ENCODE assay signal across 22 cellular contexts in genomic region chr3:61593630-61594029, GRCh38. TPM values are rescaled to one million over a fixed set of nuclear protein-coding genes. Genes with fewer than 3 reads are reported as not detected.
DNase-seq lines count a peak whose midpoint lies in the region; ATAC-seq and TF ChIP-seq lines count a peak whose summit lies in the region.
"Had no signal": no experiment of that assay in that cellular context is flagged by ENCODE, and none has a peak within 500 bp of the region (broad histone marks: within the 10 kb centered on the region; RNA-seq: fewer than 3 reads in every experiment).

No MANE protein-coding gene starts in this region.

- H3K36me3 ChIP-seq in heart left ventricle (peaks cover 0 to 7% (median 0%) of the 10 kb centered on the region in 9 donors), SK-N-SH (replicated peaks in 1 of 2; ENCODE audit: control insufficient read depth in 1 of 2, insufficient read depth in 2 of 2, low read length in 1 of 2) (no peaks in the 10 kb centered on the region), mesenchymal stem cell (ENCODE audit: control insufficient read depth in 1 of 2, insufficient read depth in 2 of 2, low read depth in 1 of 2, low read length in 2 of 2) (peaks cover 0 to 5% of the 10 kb centered on the region in 2 experiments), skeletal muscle satellite cell (ENCODE audit: insufficient read depth, low read length) (no peaks in the 10 kb centered on the region)
- H3K36me3 ChIP-seq: BE2C, Peyer's patch had no signal

- no peak overlapping the region for H3K23ac ChIP-seq in mesenchymal stem cell (ENCODE audit: low read length in 2 of 2)

- H3K4me3 ChIP-seq in heart left ventricle, result peak overlapping the region in 1 of 12 donors; percentile 42
- H3K4me3 ChIP-seq in SK-N-SH (ENCODE audit: low read depth in 2 of 2, low read length in 1 of 2), result no peak overlapping the region
- H3K4me3 ChIP-seq in mesenchymal stem cell (ENCODE audit: insufficient read depth in 1 of 2, low read depth in 1 of 2, low read length in 2 of 2), result no peak overlapping the region
- H3K4me3 ChIP-seq in skeletal muscle satellite cell (ENCODE audit: low read length), result no peak overlapping the region
- H3K4me3 ChIP-seq: Peyer's patch had no signal

- H2AFZ ChIP-seq in SK-N-SH (ENCODE audit: low read depth) (no peak overlapping the region), mesenchymal stem cell (ENCODE audit: low read depth, low read length) (no peak overlapping the region)

- peaks cover 5% of the 10 kb centered on the region; the same call in 1 of the 2 replicates for H4K20me1 ChIP-seq in SK-N-SH (ENCODE audit: insufficient read depth)

- POLR2A ChIA-PET in SK-N-SH (lab: Yijun Ruan, JAX), result no interaction called here

- H3K27me3 ChIP-seq in heart left ventricle, result no peaks in the 10 kb centered on the region
- H3K27me3 ChIP-seq in SK-N-SH (ENCODE audit: insufficient read depth), result no peaks in the 10 kb centered on the region
- no peaks in the 10 kb centered on the region for H3K27me3 ChIP-seq in mesenchymal stem cell (ENCODE audit: control insufficient read depth in 1 of 2, insufficient read depth in 1 of 2, low read length in 2 of 2)
- no peaks in the 10 kb centered on the region for H3K27me3 ChIP-seq in skeletal muscle satellite cell (ENCODE audit: control insufficient read depth, insufficient read depth, low read length)
- H3K27me3 ChIP-seq: BE2C, Peyer's patch had no signal

- WGBS in heart left ventricle, 4 donors, result 54 to 69% (median 57%) methylated on average over 4 of the region's 4 CpGs
- 61% methylated on average over 4 of the region's 4 CpGs for WGBS in SK-N-SH (ENCODE audit: low lambda C conversion rate)
- 82% methylated on average over 3 of the region's 4 CpGs for WGBS in mesenchymal stem cell

- no peak overlapping the region for H2AK5ac ChIP-seq in mesenchymal stem cell (ENCODE audit: low read length, severe bottlenecking)

- H3K27ac ChIP-seq in heart left ventricle (peak overlapping the region in 9 of 12 donors; percentile 26 to 54 (median 39)), SK-N-SH (ENCODE audit: low read depth in 2 of 2, low read length in 1 of 2) (no peak overlapping the region), mesenchymal stem cell (ENCODE audit: low read length, poor library complexity, severe bottlenecking) (no peak overlapping the region)
- H3K27ac ChIP-seq: 22Rv1 had no signal

- no peak overlapping the region for H2BK5ac ChIP-seq in mesenchymal stem cell (ENCODE audit: low read depth, low read length, poor library complexity, severe bottlenecking)

- peak in 1 of 2 experiments; percentile 37; a peak in 1 of 4 replicates for TF ChIP-seq EP300 in SK-N-SH (IDR thresholded peaks at IDR 0.05; ENCODE audit: borderline replicate concordance in 1 of 2, low read depth in 1 of 2, low read length in 1 of 2)

- H4K8ac ChIP-seq in mesenchymal stem cell (ENCODE audit: low read length), result no peak overlapping the region

- H3K4me2 ChIP-seq in SK-N-SH, result no peak overlapping the region
- H3K4me2 ChIP-seq in mesenchymal stem cell (ENCODE audit: low read length, poor library complexity, severe bottlenecking), result no peak overlapping the region
- no peak overlapping the region for H3K4me2 ChIP-seq in skeletal muscle satellite cell (ENCODE audit: low read length)

- H3K14ac ChIP-seq in mesenchymal stem cell (ENCODE audit: low read length in 2 of 2), result no peak overlapping the region

- no peak for ATAC-seq in heart left ventricle
- ATAC-seq in left cardiac atrium, result no peak
- ATAC-seq in GM21447 (IDR thresholded peaks at IDR 0.05; ENCODE audit: unreplicated experiment), result no peak

- no peak overlapping the region for H2BK12ac ChIP-seq in mesenchymal stem cell (ENCODE audit: low read length in 2 of 2)

- no peaks in the 10 kb centered on the region for H3K9me2 ChIP-seq in SK-N-SH

- no peak overlapping the region for H3K4ac ChIP-seq in mesenchymal stem cell (ENCODE audit: low read depth in 1 of 2, low read length in 2 of 2)

- H4K91ac ChIP-seq in mesenchymal stem cell (ENCODE audit: low read length), result no peak overlapping the region

- H3K9me3 ChIP-seq in heart left ventricle (no peaks in the 10 kb centered on the region), SK-N-SH (no peaks in the 10 kb centered on the region), mesenchymal stem cell (ENCODE audit: control insufficient read depth, low read length) (no peaks in the 10 kb centered on the region), skeletal muscle satellite cell (replicated peaks; ENCODE audit: low read length) (no peaks in the 10 kb centered on the region)
- H3K9me3 ChIP-seq: BE2C, Peyer's patch had no signal

- no peak overlapping the region for H3K18ac ChIP-seq in mesenchymal stem cell (ENCODE audit: low read depth in 1 of 2, low read length in 2 of 2)

- peaks cover 44% of the 10 kb centered on the region for H3K79me1 ChIP-seq in mesenchymal stem cell (replicated peaks; ENCODE audit: low read length, poor library complexity, severe bottlenecking)

- H3K9ac ChIP-seq in SK-N-SH (no peak overlapping the region), mesenchymal stem cell (ENCODE audit: low read length) (peak overlapping the region; percentile 84), skeletal muscle satellite cell (ENCODE audit: low read depth, low read length) (peak overlapping the region; percentile 26)

- H3K4me1 ChIP-seq in heart left ventricle (peaks cover 10 to 73% (median 37%) of the 10 kb centered on the region in 12 donors), SK-N-SH (ENCODE audit: control insufficient read depth in 1 of 2, insufficient read depth in 2 of 2, low read depth in 1 of 2, low read length in 1 of 2) (peaks cover 0 to 14% of the 10 kb centered on the region in 2 experiments; a peak in 2 of 4 replicates), mesenchymal stem cell (ENCODE audit: control insufficient read depth, insufficient read depth, low read depth, low read length) (no peaks in the 10 kb centered on the region), skeletal muscle satellite cell (ENCODE audit: control insufficient read depth, insufficient read depth, low read length) (peaks cover 25% of the 10 kb centered on the region)
- H3K4me1 ChIP-seq: Peyer's patch had no signal

- DNase-seq in heart left ventricle (no peak), left cardiac atrium (no peak), SK-N-SH (peak; percentile 11), mesenchymal stem cell (no peak), DMS114 treated with DMSO at 0.1 percent for 48 hours (lab: John Stamatoyannopoulos, UW; ENCODE audit: unreplicated experiment) (no peak), DMS 273 (lab: John Stamatoyannopoulos, UW; ENCODE audit: unreplicated experiment) (no peak)
- DNase-seq: ACHN; BE2C; CD8-positive, alpha-beta memory T cell; DMS153; DND-41; KBM-7; MM.1S; NCI-H2029; NCI-H446 treated with DMSO at 0.1 percent for 48 hours; NCI-H526; OCI-M1; Peyer's patch had no signal

- TF ChIP-seq CTCF in heart left ventricle (IDR thresholded peaks at IDR 0.05), result no peak
- TF ChIP-seq CTCF in SK-N-SH (IDR thresholded peaks at IDR 0.05), result no peak

- TF ChIP-seq POLR2A in heart left ventricle (IDR thresholded peaks at IDR 0.05), result no peak

- intact Hi-C loops in heart left ventricle (cut with DNase I) (no loop called here), left cardiac atrium (cut with DNase I) (no loop called here)

- H2BK120ac ChIP-seq in mesenchymal stem cell (ENCODE audit: low read depth, low read length), result no peak overlapping the region

- H3K79me2 ChIP-seq in SK-N-SH (ENCODE audit: insufficient read depth), result peaks cover 54% of the 10 kb centered on the region

- CTCF ChIA-PET in SK-N-SH (lab: Yijun Ruan, JAX), result interaction anchor here (1.4 kb wide), 1 partner anchor 41 kb away, joined by 3 read pairs; no protein-coding TSS in a partner anchor

- no peaks in the 10 kb centered on the region for H3F3A ChIP-seq in SK-N-SH (replicated peaks; ENCODE audit: insufficient read depth)

- no peak overlapping the region for H2BK15ac ChIP-seq in mesenchymal stem cell (ENCODE audit: low read depth, poor library complexity, severe bottlenecking)

- no peak for TF ChIP-seq RAD21 in SK-N-SH (IDR thresholded peaks at IDR 0.05; ENCODE audit: low read length)

TF ChIP-seq in SK-N-SH, 30 proteins besides CTCF, POLR2A, EP300 and RAD21:
- no peak for TF ChIP-seq TAF1 (IDR thresholded peaks at IDR 0.05; ENCODE audit: borderline replicate concordance, low read depth, low read length)

RNA-seq across cellular contexts. Expression of gene PTPRG, which starts 32.3 kb away (rescaled TPM):
- total RNA-seq in heart left ventricle (10 to 100 TPM; 23.5 to 48.5 (median 35.6) TPM), left cardiac atrium (10 to 100 TPM; 37.6 to 46.9 TPM)
- polyA plus RNA-seq in heart left ventricle (10 to 100 TPM in 1 of 2 donors, 1 to 10 TPM in 1; 8.0 to 16.4 TPM), SK-N-SH (2012; rRNA removed) (14.1 and 14.3 TPM in 2 replicates)
- 16.9 and 20.3 TPM in 2 replicates for polyA plus RNA-seq in SK-N-SH (2012; cell fraction: cytosol; rRNA removed)
- 10.4 and 17.9 TPM in 2 replicates for polyA plus RNA-seq in SK-N-SH (2012; cell fraction: nucleus; rRNA removed)
- 9.0 TPM for polyA plus RNA-seq in mesenchymal stem cell (2013, experiment 1 of 2)
- polyA plus RNA-seq in mesenchymal stem cell (2013, experiment 2 of 2), result 8.5 TPM
- 41.3 and 52.2 TPM in 2 replicates for total RNA-seq in skeletal muscle satellite cell (2012; rRNA removed)
- total RNA-seq: CD8-positive, alpha-beta memory T cell had no signal
- polyA plus RNA-seq: CD14-positive monocyte; CD8-positive, alpha-beta memory T cell had no signal

Comparison
In these comparisons a context has a peak if more than half of its experiments do, and no peak if none do; other contexts are left out.
1. H3K27ac ChIP-seq: peak in heart left ventricle (9 of 12); none in SK-N-SH (0 of 2) and mesenchymal stem cell (single experiment).